Comparison of ENCODE assay signal across 1 cellular context in genomic region chr3:32781211-32781968, GRCh38.
TF ChIP-seq lines count a peak whose summit lies in the region.

No MANE protein-coding gene starts in this region.

TF ChIP-seq in HepG2, 621 proteins besides CTCF, POLR2A, EP300 and RAD21 (continued from another document and continues in another):
- TF ChIP-seq ZNF362 (CRISPR knock-in tag; IDR thresholded peaks at IDR 0.05; ENCODE audit: borderline replicate concordance) (no peak; the same call in 1 of the 2 replicates), ZNF777 (CRISPR knock-in tag; IDR thresholded peaks at IDR 0.05) (peak; percentile 19; the same call in 1 of the 2 replicates), ZBTB39 (CRISPR knock-in tag; IDR thresholded peaks at IDR 0.05) (0 out of 2 replicates have a peak, but pooled peaks have one; percentile 40), CSRNP2 (CRISPR knock-in tag; conservative IDR thresholded peaks at IDR 0.05; ENCODE audit: low read depth) (no peak), ZSCAN5A (CRISPR knock-in tag; IDR thresholded peaks at IDR 0.05; ENCODE audit: borderline replicate concordance) (no peak), STAG1 (CRISPR knock-in tag; IDR thresholded peaks at IDR 0.05) (peak; percentile 74), CC2D1A (CRISPR knock-in tag; IDR thresholded peaks at IDR 0.05) (no peak), FOXC1 (CRISPR knock-in tag; IDR thresholded peaks at IDR 0.05; ENCODE audit: borderline replicate concordance) (peak; percentile 80), KAT8 (CRISPR knock-in tag; IDR thresholded peaks at IDR 0.05) (peak; percentile 81), PHF20 (CRISPR knock-in tag; IDR thresholded peaks at IDR 0.05) (peak; percentile 40; the same call in 1 of the 2 replicates), ZNF572 (CRISPR knock-in tag; IDR thresholded peaks at IDR 0.05) (peak; percentile 40; the same call in 1 of the 2 replicates), SAFB2 (CRISPR knock-in tag; IDR thresholded peaks at IDR 0.05; ENCODE audit: borderline replicate concordance, low read depth) (no peak), BCL3 (CRISPR knock-in tag; IDR thresholded peaks at IDR 0.05) (peak; percentile 54; the same call in 1 of the 2 replicates), TFDP1 (CRISPR knock-in tag; IDR thresholded peaks at IDR 0.05; ENCODE audit: borderline replicate concordance) (peak; percentile 70; the same call in 1 of the 2 replicates), FOXP4 (CRISPR knock-in tag; IDR thresholded peaks at IDR 0.05) (peak; percentile 67), POLR2G (IDR thresholded peaks at IDR 0.05; ENCODE audit: low read depth, low read length) (peak; percentile 71), THAP7 (CRISPR knock-in tag; IDR thresholded peaks at IDR 0.05) (0 out of 2 replicates have a peak, but pooled peaks have one; percentile 37), HES4 (CRISPR knock-in tag; IDR thresholded peaks at IDR 0.05; ENCODE audit: borderline replicate concordance) (peak; percentile 74; the same call in 1 of the 2 replicates), ZNF549 (CRISPR knock-in tag; IDR thresholded peaks at IDR 0.05) (no peak), ZNF329 (CRISPR knock-in tag; IDR thresholded peaks at IDR 0.05; ENCODE audit: low read depth) (no peak), ZNF251 (CRISPR knock-in tag; IDR thresholded peaks at IDR 0.05) (no peak), ZNF788 (CRISPR knock-in tag; IDR thresholded peaks at IDR 0.05; ENCODE audit: borderline replicate concordance) (peak; percentile 85; the same call in 1 of the 2 replicates), NFYC (CRISPR knock-in tag; IDR thresholded peaks at IDR 0.05) (no peak), ZNF720 (CRISPR knock-in tag; IDR thresholded peaks at IDR 0.05) (no peak), SP2 (CRISPR knock-in tag; IDR thresholded peaks at IDR 0.05) (no peak), AHR (CRISPR knock-in tag; IDR thresholded peaks at IDR 0.05) (no peak; the same call in 1 of the 2 replicates), THRA (CRISPR knock-in tag; IDR thresholded peaks at IDR 0.05; ENCODE audit: borderline replicate concordance) (peak; percentile 67; the same call in 1 of the 2 replicates), ZNF550 (CRISPR knock-in tag; IDR thresholded peaks at IDR 0.05; ENCODE audit: borderline replicate concordance) (no peak), ZSCAN31 (CRISPR knock-in tag; IDR thresholded peaks at IDR 0.05; ENCODE audit: low read depth) (peak; percentile 80), ZKSCAN5 (CRISPR knock-in tag; IDR thresholded peaks at IDR 0.05) (no peak), ZNF138 (CRISPR knock-in tag; IDR thresholded peaks at IDR 0.05; ENCODE audit: low read depth) (no peak), SKIL (CRISPR knock-in tag; IDR thresholded peaks at IDR 0.05; ENCODE audit: borderline replicate concordance) (0 out of 2 replicates have a peak, but pooled peaks have one; percentile 75), HNF1A (IDR thresholded peaks at IDR 0.05; ENCODE audit: low read depth) (no peak), HNF1A (CRISPR knock-in tag; IDR thresholded peaks at IDR 0.05; ENCODE audit: borderline replicate concordance) (peak; percentile 56; the same call in 1 of the 2 replicates), NR0B2 (CRISPR knock-in tag; IDR thresholded peaks at IDR 0.05) (peak; percentile 42; the same call in 1 of the 2 replicates), EED (CRISPR knock-in tag; IDR thresholded peaks at IDR 0.05) (no peak)
